ENCODE assay signal across 35 cellular contexts in genomic region chr12:77710209-77710608, GRCh38.
"Had no signal": no experiment of that assay in that cellular context is flagged by ENCODE, and none has a peak within 500 bp of the region (broad histone marks: within the 10 kb centered on the region; RNA-seq: fewer than 3 reads in every experiment).

No MANE protein-coding gene starts in this region.

- H3K36me3 ChIP-seq: MG63 had no signal

- H3K4me3 ChIP-seq: MG63 had no signal

- H3K9me3 ChIP-seq: MG63 had no signal

- DNase-seq: MG63, MM.1S, MV-4-11, NCI-H1048, NCI-H1092, NCI-H1092 treated with DMSO at 0.1 percent for 48 hours, NCI-H1105, NCI-H1105 treated with DMSO at 0.1 percent for 48 hours, NCI-H1417, NCI-H1417 treated with DMSO at 0.1 percent for 48 hours, NCI-H1436, NCI-H1436 treated with DMSO at 0.1 percent for 48 hours, NCI-H146, NCI-H1694, NCI-H1694 treated with DMSO at 0.1 percent for 48 hours, NCI-H187, NCI-H187 treated with DMSO at 0.1 percent for 48 hours, NCI-H1930, NCI-H2029, NCI-H2029 treated with DMSO at 0.1 percent for 48 hours, NCI-H2081, NCI-H2081 treated with DMSO at 0.1 percent for 48 hours, NCI-H2107, NCI-H2171, NCI-H2171 treated with DMSO at 0.1 percent for 48 hours, NCI-H2227 treated with DMSO at 0.1 percent for 48 hours, NCI-H226, NCI-H345, NCI-H446, NCI-H446 treated with DMSO at 0.1 percent for 48 hours, NCI-H510A, NCI-H510A treated with DMSO at 0.1 percent for 48 hours, NCI-H524, NCI-H524 treated with DMSO at 0.1 percent for 48 hours, NCI-H526 had no signal

- H3K27me3 ChIP-seq: MG63 had no signal
